4 cellular contexts compared by ENCODE assay signal in the genomic region with DNA sequence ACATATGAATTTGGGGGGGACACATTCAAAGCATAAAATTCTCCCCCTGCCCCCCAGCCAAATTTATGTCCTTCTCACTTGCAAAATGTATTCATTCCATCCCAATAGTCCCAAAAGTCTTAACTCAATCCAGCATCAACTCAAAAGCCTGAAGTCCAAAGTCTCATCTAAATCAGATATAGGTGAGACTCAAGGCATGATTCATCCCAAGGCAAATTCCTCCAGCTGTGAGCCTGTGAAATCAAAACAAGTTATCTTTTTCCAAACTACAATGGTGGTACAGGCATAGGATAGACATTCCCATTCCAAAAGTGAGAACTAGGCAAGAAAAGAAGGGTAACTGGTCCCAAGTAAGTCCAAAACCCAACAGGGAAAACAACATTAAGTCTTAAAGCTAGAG.
"Had no signal": no experiment of that assay in that cellular context is flagged by ENCODE, and none has a peak within 500 bp of the region (broad histone marks: within the 10 kb centered on the region; RNA-seq: fewer than 3 reads in every experiment).

No MANE protein-coding gene starts in this region.

- ATAC-seq: HepG2 had no signal

- H3K4me3 ChIP-seq: GM23338 had no signal

- FAIRE-seq: H1, HepG2 had no signal

- DNase-seq: H9 had no signal
